ENCODE assay signal across 1 cellular context in the genomic region with DNA sequence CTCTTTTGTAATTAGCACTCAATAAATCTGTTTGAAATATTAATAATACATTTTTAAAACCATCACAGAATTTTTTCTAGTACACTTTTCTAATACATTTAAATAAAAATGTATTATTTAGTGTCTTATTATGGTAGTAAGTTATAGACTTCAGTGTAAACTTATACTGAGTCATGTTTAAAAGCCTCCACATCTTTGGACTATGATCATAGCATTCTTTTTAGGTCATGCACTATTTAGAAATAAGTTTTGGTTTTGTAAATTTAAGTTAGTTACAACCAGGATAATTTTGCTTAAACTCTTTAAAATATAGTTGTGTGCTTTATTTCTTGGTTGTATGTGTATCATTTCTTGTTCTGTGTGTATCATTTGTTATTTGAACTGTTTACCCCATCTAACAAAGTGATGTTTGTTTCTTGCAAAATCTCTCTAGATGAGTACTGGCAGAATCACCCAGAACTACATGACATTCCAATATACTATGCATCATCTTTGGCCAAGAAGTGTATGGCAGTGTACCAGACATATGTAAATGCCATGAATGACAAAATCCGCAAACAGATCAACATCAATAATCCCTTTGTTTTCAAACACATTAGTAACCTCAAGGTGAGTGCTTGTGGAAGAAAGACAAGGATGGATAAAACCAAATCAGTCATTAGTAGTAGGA.
TF ChIP-seq lines count a peak whose summit lies in the region.

No MANE protein-coding gene starts in this region.

TF ChIP-seq in IMR-90, 13 proteins besides CTCF, POLR2A, EP300 and RAD21:
- TF ChIP-seq MXI1 (IDR thresholded peaks at IDR 0.05; ENCODE audit: borderline replicate concordance, low read depth, low read length) (no peak), MAFK (IDR thresholded peaks at IDR 0.05; ENCODE audit: low read depth, low read length) (no peak), NFE2L2 (IDR thresholded peaks at IDR 0.05; ENCODE audit: low read depth, low read length) (no peak), CEBPB (IDR thresholded peaks at IDR 0.05; ENCODE audit: low read depth, low read length) (peak; percentile 87), FOS (IDR thresholded peaks at IDR 0.05; ENCODE audit: low read depth, low read length) (0 out of 2 replicates have a peak, but pooled peaks have one; percentile 9)
